8 cellular contexts compared by ENCODE assay signal in the genomic region with DNA sequence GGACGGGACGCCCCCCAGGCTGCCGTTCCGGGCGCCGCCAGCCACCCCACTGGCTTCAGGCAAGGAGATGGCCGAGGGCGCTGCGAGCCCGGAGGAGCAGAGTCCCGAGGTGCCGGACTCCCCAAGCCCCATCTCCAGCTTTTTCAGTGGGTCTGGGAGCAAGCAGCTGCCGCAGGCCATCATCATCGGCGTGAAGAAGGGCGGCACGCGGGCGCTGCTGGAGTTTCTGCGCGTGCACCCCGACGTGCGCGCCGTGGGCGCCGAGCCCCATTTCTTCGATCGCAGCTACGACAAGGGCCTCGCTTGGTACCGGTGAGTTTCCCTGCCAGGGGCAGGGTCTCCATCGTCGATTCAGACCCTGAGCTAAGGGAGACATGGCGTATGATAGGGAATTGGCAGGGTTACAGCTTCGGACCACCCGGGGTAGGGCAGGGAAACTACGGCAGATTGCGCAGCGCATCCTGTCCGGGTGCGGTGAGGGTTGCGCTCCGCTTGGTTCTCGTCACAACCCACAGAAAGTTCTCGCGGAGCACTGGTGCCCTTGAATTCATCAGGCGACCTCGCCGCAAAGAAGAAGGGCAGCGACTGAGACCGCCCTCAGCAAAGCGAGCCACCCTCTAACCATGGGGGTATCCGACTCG. TPM values are rescaled to one million over a fixed set of nuclear protein-coding genes. Genes with fewer than 3 reads are reported as not detected.
DNase-seq lines count a peak whose midpoint lies in the region; ATAC-seq and TF ChIP-seq lines count a peak whose summit lies in the region.

No MANE protein-coding gene starts in this region.

- H3K79me1 ChIP-seq in mesendoderm (ENCODE audit: low read length), result peaks cover 9% of the 10 kb centered on the region

- H3K27ac Mint-ChIP-seq in CD4-positive, CD25-positive, alpha-beta regulatory T cell, result peak overlapping the region; percentile 77 to 96 (median 96)
- H3K27ac Mint-ChIP-seq in WTC11, result no peak overlapping the region

- H3K79me2 ChIP-seq in mesendoderm (ENCODE audit: control insufficient read depth, insufficient read depth, low read length), result peaks cover 32% of the 10 kb centered on the region

- H2BK5ac ChIP-seq in mesendoderm (ENCODE audit: low read length), result no peak overlapping the region

- peak overlapping the region; percentile 93 for H3K4me3 ChIP-seq in CD4-positive, CD25-positive, alpha-beta regulatory T cell (ENCODE audit: low read depth, low read length)
- H3K4me3 ChIP-seq in choroid plexus epithelial cell (ENCODE audit: low read depth, low read length), result peak overlapping the region; percentile 77
- H3K4me3 ChIP-seq in mesendoderm (ENCODE audit: low read length), result peak overlapping the region; percentile 56

- H3K9me3 ChIP-seq in CD4-positive, CD25-positive, alpha-beta regulatory T cell (ENCODE audit: control insufficient read depth in 2 of 2, low read length in 2 of 2), result no peaks in the 10 kb centered on the region

- POLR2A ChIA-PET in WTC11 (lab: Charles Lee), result interaction anchor here (1.3 to 3.4 kb wide), 5 partner anchors 8 to 1284 kb away, joined by 3 to 27 read pairs (median 11); partner anchors contain the start of gene ELAC2

- H3K4me1 Mint-ChIP-seq in CD4-positive, CD25-positive, alpha-beta regulatory T cell, result peaks cover 14 to 65% (median 41%) of the 10 kb centered on the region in 4 donors
- peaks cover 65% of the 10 kb centered on the region for H3K4me1 Mint-ChIP-seq in WTC11

- no peak for TF ChIP-seq CTCF in WTC11 (IDR thresholded peaks at IDR 0.05)
- TF ChIP-seq CTCF in choroid plexus epithelial cell (conservative IDR thresholded peaks at IDR 0.05; ENCODE audit: low read depth, low read length), result no peak

- H3K4me2 ChIP-seq in mesendoderm (ENCODE audit: low read length), result peak overlapping the region; percentile 82

- no peak overlapping the region for H2BK15ac ChIP-seq in mesendoderm (replicated peaks; ENCODE audit: low read depth)

- no peak overlapping the region for H2AK5ac ChIP-seq in mesendoderm (ENCODE audit: low read length)

- peak in 1 of 2 donors; percentile 4 for ATAC-seq in CD4-positive, CD25-positive, alpha-beta regulatory T cell (ENCODE audit: low read depth in 2 of 2)
- peak; percentile 18 for ATAC-seq in HG02973 (IDR thresholded peaks at IDR 0.05; ENCODE audit: unreplicated experiment)
- ATAC-seq in WTC11, result no peak
- peak; percentile 3 for ATAC-seq in stimulated activated naive CD8-positive, alpha-beta T cell treated with anti-CD3 and anti-CD28 coated beads, Interleukin-15, Interleukin-2, amounts not matched to agents 100 U/mL and 50 U/mL, for 24 hours

- H4K5ac ChIP-seq in mesendoderm (ENCODE audit: low read length), result no peak overlapping the region

- no peak overlapping the region for H2BK120ac ChIP-seq in mesendoderm (ENCODE audit: low read depth, low read length)

- peak overlapping the region; percentile 74 for H3K9ac ChIP-seq in mesendoderm (ENCODE audit: low read length)

- peak overlapping the region; percentile 76 for H3K23ac ChIP-seq in mesendoderm (ENCODE audit: low read length)

- H3K4ac ChIP-seq in mesendoderm (ENCODE audit: low read depth, low read length), result peak overlapping the region; percentile 29

- no peak overlapping the region for H4K8ac ChIP-seq in mesendoderm (ENCODE audit: low read depth, low read length)

- peaks cover 79% of the 10 kb centered on the region for H3K4me1 ChIP-seq in CD4-positive, CD25-positive, alpha-beta regulatory T cell (ENCODE audit: control insufficient read depth, insufficient read depth, low read length, poor library complexity, severe bottlenecking)
- H3K4me1 ChIP-seq in mesendoderm (ENCODE audit: control insufficient read depth, low read depth, low read length), result peaks cover 12% of the 10 kb centered on the region

- CTCF ChIA-PET in WTC11 (lab: Charles Lee), result interaction anchor here (0.5 to 3.3 kb wide), 16 partner anchors 8 to 726 kb away, joined by 3 to 24 read pairs (median 4); no protein-coding TSS in a partner anchor

- peaks cover 23% of the 10 kb centered on the region for H3K36me3 Mint-ChIP-seq in CD4-positive, CD25-positive, alpha-beta regulatory T cell
- no peaks in the 10 kb centered on the region for H3K36me3 Mint-ChIP-seq in WTC11

- H3K27me3 ChIP-seq in CD4-positive, CD25-positive, alpha-beta regulatory T cell (ENCODE audit: control insufficient read depth, insufficient read depth, low read length), result peaks cover 3% of the 10 kb centered on the region
- H3K27me3 ChIP-seq in mesendoderm (ENCODE audit: insufficient read depth, low read length, poor library complexity), result peaks cover 16% of the 10 kb centered on the region

- peaks cover 3% of the 10 kb centered on the region for H3K36me3 ChIP-seq in CD4-positive, CD25-positive, alpha-beta regulatory T cell (ENCODE audit: control insufficient read depth, insufficient read depth, low read length)
- H3K36me3 ChIP-seq in mesendoderm (ENCODE audit: control insufficient read depth, insufficient read depth, low read length), result no peaks in the 10 kb centered on the region

- H3K9me3 Mint-ChIP-seq in CD4-positive, CD25-positive, alpha-beta regulatory T cell, result peaks cover 0 to 5% (median 0%) of the 10 kb centered on the region in 7 donors
- H3K9me3 Mint-ChIP-seq in WTC11, result no peaks in the 10 kb centered on the region

- H3K18ac ChIP-seq in mesendoderm (ENCODE audit: low read length), result peak overlapping the region; percentile 52

- peak; percentile 37 to 82 (median 73) for DNase-seq in CD4-positive, CD25-positive, alpha-beta regulatory T cell
- DNase-seq in WTC11 (ENCODE audit: low spot score), result no peak
- DNase-seq in choroid plexus epithelial cell (ENCODE audit: low read depth), result peak; percentile 67
- DNase-seq in mesendoderm, result no peak
- DNase-seq in stimulated activated naive CD8-positive, alpha-beta T cell treated with anti-CD3 and anti-CD28 coated beads, Interleukin-15, Interleukin-2, amounts not matched to agents 100 U/mL and 50 U/mL, for 24 hours, result peak; percentile 70
- DNase-seq in cerebellar nuclear complex (lab: John Stamatoyannopoulos, UW), result no peak
- no peak for DNase-seq in NCI-H187 (lab: John Stamatoyannopoulos, UW)

- WGBS in mesendoderm (ENCODE audit: extremely low coverage, insufficient coverage, low lambda C conversion rate), result no CpG with 5 or more reads among the region's 56 CpGs

- H3K27me3 Mint-ChIP-seq in CD4-positive, CD25-positive, alpha-beta regulatory T cell, result peaks cover 33% of the 10 kb centered on the region
- H3K27me3 Mint-ChIP-seq in WTC11 (ENCODE audit: low read depth), result peaks cover 82% of the 10 kb centered on the region

- H3K56ac ChIP-seq in mesendoderm (ENCODE audit: low read length), result peak overlapping the region; percentile 88

- peak overlapping the region; percentile 84 for H3K27ac ChIP-seq in CD4-positive, CD25-positive, alpha-beta regulatory T cell (ENCODE audit: insufficient read depth, low read length, poor library complexity, severe bottlenecking)
- no peak overlapping the region for H3K27ac ChIP-seq in mesendoderm (ENCODE audit: low read depth, low read length)

- H3K4me3 Mint-ChIP-seq in CD4-positive, CD25-positive, alpha-beta regulatory T cell, result peak overlapping the region; percentile 92 to 98 (median 96)
- H3K4me3 Mint-ChIP-seq in WTC11, result peak overlapping the region; percentile 89

TF ChIP-seq in WTC11, 78 proteins besides CTCF, POLR2A, EP300 and RAD21:
- TF ChIP-seq STAT6 (CRISPR knock-in tag; conservative IDR thresholded peaks at IDR 0.05; ENCODE audit: low read depth), result no peak
- no peak for TF ChIP-seq SOX15 (CRISPR knock-in tag; IDR thresholded peaks at IDR 0.05)
- peak; percentile 18; the same call in 1 of the 2 replicates for TF ChIP-seq TEAD4 (CRISPR knock-in tag; IDR thresholded peaks at IDR 0.05)
- peak; percentile 4; the same call in 1 of the 2 replicates for TF ChIP-seq FOXP1 (CRISPR knock-in tag; IDR thresholded peaks at IDR 0.05; ENCODE audit: borderline replicate concordance)
- TF ChIP-seq TEAD1 (CRISPR knock-in tag; IDR thresholded peaks at IDR 0.05), result no peak

RNA-seq across cellular contexts. Expression of gene HS3ST3B1, which starts 1.0 kb away (rescaled TPM):
- 47.8 TPM for total RNA-seq in CD4-positive, CD25-positive, alpha-beta regulatory T cell
- polyA plus RNA-seq in CD4-positive, CD25-positive, alpha-beta regulatory T cell, result 10 to 100 TPM; 22.7 to 36.9 (median 25.0) TPM
- 12.3 to 22.3 TPM (median 13.1 TPM) in 3 replicates for total RNA-seq in WTC11 (2021)
- polyA plus RNA-seq in mesendoderm (2013, experiment 1 of 2), result 2.8 TPM
- polyA plus RNA-seq in mesendoderm (2013, experiment 2 of 2), result 2.8 TPM

Comparison
In these comparisons a context has a peak if more than half of its experiments do, and no peak if none do; other contexts are left out.
1. DNase-seq: peak in CD4-positive, CD25-positive, alpha-beta regulatory T cell (3 of 3), choroid plexus epithelial cell (single experiment) and stimulated activated naive CD8-positive, alpha-beta T cell treated with anti-CD3 and anti-CD28 coated beads, Interleukin-15, Interleukin-2, amounts not matched to agents 100 U/mL and 50 U/mL, for 24 hours (single experiment); none in WTC11 (single experiment), mesendoderm (single experiment), cerebellar nuclear complex (0 of 2) and NCI-H187 (0 of 2).
2. Peak in every context shown above with its lines, with median percentiles within 50 percentile points of each other: H3K4me3 ChIP-seq.